In genomic region chr9:105447386-105447813, GRCh38 we compare ENCODE assay signal across 8 cellular contexts. TPM values are rescaled to one million over a fixed set of nuclear protein-coding genes. Genes with fewer than 3 reads are reported as not detected.
DNase-seq lines count a peak whose midpoint lies in the region; ATAC-seq lines count a peak whose summit lies in the region.

No MANE protein-coding gene starts in this region.

- H3K9ac ChIP-seq in BLaER1 treated with 17β-estradiol and CSF1 and Interleukin-3, amounts not matched to agents 10 nM and 100 nM = peak overlapping the region; percentile 77 to 86 (median 83)

- H3K9me3 ChIP-seq in BLaER1 treated with 17β-estradiol and CSF1 and Interleukin-3, amounts not matched to agents 10 nM and 100 nM (replicated peaks in 1 of 11) = no peaks in the 10 kb centered on the region
- H3K9me3 ChIP-seq in MG63 = no peaks in the 10 kb centered on the region

- ATAC-seq in natural killer cell treated with Interleukin-12 subunit alpha and Interleukin-12 subunit beta and Interleukin-15 and Interleukin-18, amount 100 ng/mL, for 72 hours = no peak

- H3K4me3 Mint-ChIP-seq in natural killer cell treated with Interleukin-12 subunit alpha and Interleukin-12 subunit beta and Interleukin-15 and Interleukin-18, amount 100 ng/mL, for 72 hours = peak overlapping the region; percentile 87

- H3K4me1 Mint-ChIP-seq in natural killer cell treated with Interleukin-12 subunit alpha and Interleukin-12 subunit beta and Interleukin-15 and Interleukin-18, amount 100 ng/mL, for 72 hours (ENCODE audit: low read depth in 2 of 2) = peaks cover 16 to 17% of the 10 kb centered on the region in 2 donors

- peak overlapping the region; percentile 82 to 97 (median 91) for H3K4me2 ChIP-seq in BLaER1 treated with 17β-estradiol and CSF1 and Interleukin-3, amounts not matched to agents 10 nM and 100 nM

- peak overlapping the region in 1 of 2 donors; percentile 77 for H3K27ac Mint-ChIP-seq in natural killer cell treated with Interleukin-12 subunit alpha and Interleukin-12 subunit beta and Interleukin-15 and Interleukin-18, amount 100 ng/mL, for 72 hours

- intact Hi-C loops in posterior cingulate gyrus (cut with DNase I) = no loop called here

- no peaks in the 10 kb centered on the region for H3K27me3 Mint-ChIP-seq in natural killer cell treated with Interleukin-12 subunit alpha and Interleukin-12 subunit beta and Interleukin-15 and Interleukin-18, amount 100 ng/mL, for 72 hours

- H3K36me3 Mint-ChIP-seq in natural killer cell treated with Interleukin-12 subunit alpha and Interleukin-12 subunit beta and Interleukin-15 and Interleukin-18, amount 100 ng/mL, for 72 hours = no peaks in the 10 kb centered on the region

- H3K4me1 ChIP-seq in BLaER1 treated with 17β-estradiol and CSF1 and Interleukin-3, amounts not matched to agents 10 nM and 100 nM = peaks cover 17 to 46% (median 22%) of the 10 kb centered on the region in 10 experiments

- peak overlapping the region; percentile 73 to 87 (median 82) for H3K4me3 ChIP-seq in BLaER1 treated with 17β-estradiol and CSF1 and Interleukin-3, amounts not matched to agents 10 nM and 100 nM
- peak overlapping the region; percentile 80 for H3K4me3 ChIP-seq in MG63

- no peaks in the 10 kb centered on the region for H3K9me3 Mint-ChIP-seq in natural killer cell treated with Interleukin-12 subunit alpha and Interleukin-12 subunit beta and Interleukin-15 and Interleukin-18, amount 100 ng/mL, for 72 hours

- DNase-seq in MG63 (no peak), posterior cingulate gyrus (no peak), Kasumi-1 (lab: John Stamatoyannopoulos, UW) (no peak), NK-92 (lab: John Stamatoyannopoulos, UW; ENCODE audit: unreplicated experiment) (no peak)
- DNase-seq in natural killer cell treated with Interleukin-12 subunit alpha and Interleukin-12 subunit beta and Interleukin-15 and Interleukin-18, amount 100 ng/mL, for 72 hours (ENCODE audit: low spot score) = no peak
- DNase-seq in activated CD8-positive, alpha-beta memory T cell treated with anti-CD3 and anti-CD28 coated beads, Interleukin-2, amount 50 U/mL, for 4 hours = no peak

- H3K27me3 ChIP-seq in BLaER1 treated with 17β-estradiol and CSF1 and Interleukin-3, amounts not matched to agents 10 nM and 100 nM = no peaks in the 10 kb centered on the region
- no peaks in the 10 kb centered on the region for H3K27me3 ChIP-seq in MG63

- H3K27ac ChIP-seq in BLaER1 treated with 17β-estradiol and CSF1 and Interleukin-3, amounts not matched to agents 10 nM and 100 nM = peak overlapping the region; percentile 55 to 84 (median 78); a peak in 21 of 22 replicates
- H3K27ac ChIP-seq in cingulate gyrus (ENCODE audit: low read depth, low read length) = peak overlapping the region; percentile 82

- H3K36me3 ChIP-seq in BLaER1 treated with 17β-estradiol and CSF1 and Interleukin-3, amounts not matched to agents 10 nM and 100 nM = no peaks in the 10 kb centered on the region
- peaks cover 7% of the 10 kb centered on the region; the same call in 1 of the 2 replicates for H3K36me3 ChIP-seq in MG63

- H4K20me1 ChIP-seq in BLaER1 treated with 17β-estradiol and CSF1 and Interleukin-3, amounts not matched to agents 10 nM and 100 nM = peaks cover 0 to 32% (median 0%) of the 10 kb centered on the region in 11 experiments; a peak in 4 of 22 replicates

RNA-seq across cellular contexts. Expression of gene FSD1L, which starts 0.4 kb away (rescaled TPM):
- 2.1 and 7.4 TPM in 2 replicates for total RNA-seq in MG63 (2014; rRNA removed; shearing (Covaris generic); ENCODE audit: low replicate concordance)
- 1 to 10 TPM; 2.3 to 3.9 TPM for total RNA-seq in natural killer cell treated with Interleukin-12 subunit alpha and Interleukin-12 subunit beta and Interleukin-15 and Interleukin-18, amount 100 ng/mL, for 72 hours
